Comparison of ENCODE assay signal across 1 cellular context in the genomic region with DNA sequence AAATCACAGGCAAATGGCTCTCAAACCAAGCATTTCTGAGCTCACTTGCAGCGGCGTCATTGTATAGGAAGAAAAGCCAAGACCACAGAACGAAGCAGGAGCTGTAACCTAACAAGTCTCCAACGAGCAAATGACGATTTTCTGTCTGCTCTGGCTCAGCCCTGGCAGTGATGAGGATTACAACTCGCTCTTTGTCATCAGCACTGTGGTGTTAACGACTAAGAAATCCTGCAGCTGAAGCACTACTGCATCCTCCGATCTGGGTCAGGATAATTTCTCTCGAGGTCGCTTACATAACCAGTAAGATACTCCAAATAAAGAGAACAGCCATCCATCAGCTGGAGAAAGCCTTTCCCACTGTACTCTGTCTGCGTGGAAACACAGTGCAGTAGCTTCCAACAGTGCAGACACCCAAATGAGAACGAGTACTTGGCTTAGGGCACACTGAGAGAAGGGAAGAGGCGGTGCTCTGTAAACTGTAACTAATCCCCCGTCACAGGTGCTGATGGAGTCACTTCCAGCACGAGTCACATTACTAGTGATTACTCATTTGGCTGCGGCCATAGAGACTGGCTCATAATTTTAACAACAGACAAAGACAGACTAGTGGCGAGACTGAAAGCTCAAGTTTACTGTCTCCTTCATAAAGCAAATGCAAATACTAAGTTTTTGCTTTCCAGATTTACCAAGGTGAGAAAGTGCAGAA.
A peak's percentile ranks its signal among the peaks of the same experiment; 100 is the strongest.
TF ChIP-seq lines count a peak whose summit lies in the region.

No MANE protein-coding gene starts in this region.

TF ChIP-seq in HEK293, 187 proteins besides CTCF, POLR2A, EP300 and RAD21 (continued from another document and continues in another):
- TF ChIP-seq ZNF518A (tag by site-specific recombination; conservative IDR thresholded peaks at IDR 0.05; ENCODE audit: low read depth) = no peak; the same call in 1 of the 2 replicates
- TF ChIP-seq ZNF843 (tag by site-specific recombination; IDR thresholded peaks at IDR 0.05) = peak; percentile 84
- no peak for TF ChIP-seq ZNF701 (tag by site-specific recombination; IDR thresholded peaks at IDR 0.05)
- no peak for TF ChIP-seq ZNF530 (tag by site-specific recombination; IDR thresholded peaks at IDR 0.05; ENCODE audit: low read depth)
- peak; percentile 72; the same call in 1 of the 2 replicates for TF ChIP-seq ZBTB1 (tag by site-specific recombination; IDR thresholded peaks at IDR 0.05)
- TF ChIP-seq, protein P1, sequence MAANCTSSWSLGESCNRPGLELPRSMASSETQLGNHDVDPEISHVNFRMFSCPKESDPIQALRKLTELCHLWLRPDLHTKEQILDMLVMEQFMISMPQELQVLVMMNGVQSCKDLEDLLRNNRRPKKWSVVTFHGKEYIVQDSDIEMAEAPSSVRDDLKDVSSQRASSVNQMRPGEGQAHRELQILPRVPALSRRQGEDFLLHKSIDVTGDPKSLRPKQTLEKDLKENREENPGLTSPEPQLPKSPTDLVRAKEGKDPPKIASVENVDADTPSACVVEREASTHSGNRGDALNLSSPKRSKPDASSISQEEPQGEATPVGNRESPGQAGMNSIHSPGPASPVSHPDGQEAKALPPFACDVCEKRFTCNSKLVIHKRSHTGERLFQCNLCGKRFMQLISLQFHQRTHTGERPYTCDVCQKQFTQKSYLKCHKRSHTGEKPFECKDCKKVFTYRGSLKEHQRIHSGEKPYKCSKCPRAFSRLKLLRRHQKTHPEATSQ (tag by site-specific recombination; IDR thresholded peaks at IDR 0.05) = no peak
- TF ChIP-seq ZNF10 (tag by site-specific recombination; IDR thresholded peaks at IDR 0.05) = peak; percentile 70; the same call in 1 of the 2 replicates
- no peak; the same call in 1 of the 2 replicates for TF ChIP-seq ZNF623 (tag by site-specific recombination; IDR thresholded peaks at IDR 0.05)
- TF ChIP-seq, protein P2, sequence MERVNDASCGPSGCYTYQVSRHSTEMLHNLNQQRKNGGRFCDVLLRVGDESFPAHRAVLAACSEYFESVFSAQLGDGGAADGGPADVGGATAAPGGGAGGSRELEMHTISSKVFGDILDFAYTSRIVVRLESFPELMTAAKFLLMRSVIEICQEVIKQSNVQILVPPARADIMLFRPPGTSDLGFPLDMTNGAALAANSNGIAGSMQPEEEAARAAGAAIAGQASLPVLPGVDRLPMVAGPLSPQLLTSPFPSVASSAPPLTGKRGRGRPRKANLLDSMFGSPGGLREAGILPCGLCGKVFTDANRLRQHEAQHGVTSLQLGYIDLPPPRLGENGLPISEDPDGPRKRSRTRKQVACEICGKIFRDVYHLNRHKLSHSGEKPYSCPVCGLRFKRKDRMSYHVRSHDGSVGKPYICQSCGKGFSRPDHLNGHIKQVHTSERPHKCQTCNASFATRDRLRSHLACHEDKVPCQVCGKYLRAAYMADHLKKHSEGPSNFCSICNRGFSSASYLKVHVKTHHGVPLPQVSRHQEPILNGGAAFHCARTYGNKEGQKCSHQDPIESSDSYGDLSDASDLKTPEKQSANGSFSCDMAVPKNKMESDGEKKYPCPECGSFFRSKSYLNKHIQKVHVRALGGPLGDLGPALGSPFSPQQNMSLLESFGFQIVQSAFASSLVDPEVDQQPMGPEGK (tag by site-specific recombination; IDR thresholded peaks at IDR 0.05) = peak; percentile 41
- no peak for TF ChIP-seq ZNF266 (tag by site-specific recombination; IDR thresholded peaks at IDR 0.05; ENCODE audit: low read depth)
- peak; percentile 76 for TF ChIP-seq ZNF341 (tag by site-specific recombination; IDR thresholded peaks at IDR 0.05; ENCODE audit: low read depth)
- TF ChIP-seq ZNF521 (tag by site-specific recombination; IDR thresholded peaks at IDR 0.05) = no peak
- TF ChIP-seq PBX3 (CRISPR knock-in tag; IDR thresholded peaks at IDR 0.05) = 0 out of 2 replicates have a peak, but pooled peaks have one; percentile 37
- TF ChIP-seq ZNF830 (tag by site-specific recombination; IDR thresholded peaks at IDR 0.05; ENCODE audit: low read depth) = no peak
- peak; percentile 92 for TF ChIP-seq PRDM6 (tag by site-specific recombination; IDR thresholded peaks at IDR 0.05)
- TF ChIP-seq, protein P3, sequence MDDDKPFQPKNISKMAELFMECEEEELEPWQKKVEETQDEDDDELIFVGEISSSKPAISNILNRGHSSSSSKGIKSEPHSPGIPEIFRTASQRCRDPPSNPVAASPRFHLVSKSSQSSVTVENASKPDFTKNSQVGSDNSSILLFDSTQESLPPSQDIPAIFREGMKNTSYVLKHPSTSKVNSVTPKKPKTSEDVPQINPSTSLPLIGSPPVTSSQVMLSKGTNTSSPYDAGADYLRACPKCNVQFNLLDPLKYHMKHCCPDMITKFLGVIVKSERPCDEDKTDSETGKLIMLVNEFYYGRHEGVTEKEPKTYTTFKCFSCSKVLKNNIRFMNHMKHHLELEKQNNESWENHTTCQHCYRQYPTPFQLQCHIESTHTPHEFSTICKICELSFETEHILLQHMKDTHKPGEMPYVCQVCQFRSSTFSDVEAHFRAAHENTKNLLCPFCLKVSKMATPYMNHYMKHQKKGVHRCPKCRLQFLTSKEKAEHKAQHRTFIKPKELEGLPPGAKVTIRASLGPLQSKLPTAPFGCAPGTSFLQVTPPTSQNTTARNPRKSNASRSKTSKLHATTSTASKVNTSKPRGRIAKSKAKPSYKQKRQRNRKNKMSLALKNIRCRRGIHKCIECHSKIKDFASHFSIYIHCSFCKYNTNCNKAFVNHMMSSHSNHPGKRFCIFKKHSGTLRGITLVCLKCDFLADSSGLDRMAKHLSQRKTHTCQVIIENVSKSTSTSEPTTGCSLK (tag by site-specific recombination; IDR thresholded peaks at IDR 0.05) = no peak
- no peak for TF ChIP-seq ZNF223 (tag by site-specific recombination; IDR thresholded peaks at IDR 0.05)
- peak; percentile 99 for TF ChIP-seq ZBTB17 (tag by site-specific recombination; IDR thresholded peaks at IDR 0.05)
- TF ChIP-seq ZNF433 (tag by site-specific recombination; IDR thresholded peaks at IDR 0.05; ENCODE audit: low read depth) = no peak
- TF ChIP-seq ZNF658 (tag by site-specific recombination; IDR thresholded peaks at IDR 0.05) = no peak
- TF ChIP-seq ZNF626 (tag by site-specific recombination; IDR thresholded peaks at IDR 0.05) = no peak
- peak; percentile 59 for TF ChIP-seq ZNF335 (tag by site-specific recombination; conservative IDR thresholded peaks at IDR 0.05)
- TF ChIP-seq ZNF610 (tag by site-specific recombination; IDR thresholded peaks at IDR 0.05; ENCODE audit: borderline replicate concordance) = peak; percentile 50; the same call in 1 of the 2 replicates
- no peak for TF ChIP-seq ZNF549 (tag by site-specific recombination; IDR thresholded peaks at IDR 0.05)
- TF ChIP-seq ZNF510 (tag by site-specific recombination; IDR thresholded peaks at IDR 0.05; ENCODE audit: insufficient replicate concordance) = no peak
- TF ChIP-seq WT1 (tag by site-specific recombination; IDR thresholded peaks at IDR 0.05) = peak; percentile 66; the same call in 1 of the 2 replicates
- TF ChIP-seq KLF8 (tag by site-specific recombination; IDR thresholded peaks at IDR 0.05) = peak; percentile 71
- TF ChIP-seq ZNF157 (tag by site-specific recombination; IDR thresholded peaks at IDR 0.05) = no peak
- TF ChIP-seq REPIN1 (tag by site-specific recombination; IDR thresholded peaks at IDR 0.05; ENCODE audit: low read depth) = no peak
- TF ChIP-seq ZNF785 (tag by site-specific recombination; IDR thresholded peaks at IDR 0.05) = no peak
- TF ChIP-seq, protein P4, sequence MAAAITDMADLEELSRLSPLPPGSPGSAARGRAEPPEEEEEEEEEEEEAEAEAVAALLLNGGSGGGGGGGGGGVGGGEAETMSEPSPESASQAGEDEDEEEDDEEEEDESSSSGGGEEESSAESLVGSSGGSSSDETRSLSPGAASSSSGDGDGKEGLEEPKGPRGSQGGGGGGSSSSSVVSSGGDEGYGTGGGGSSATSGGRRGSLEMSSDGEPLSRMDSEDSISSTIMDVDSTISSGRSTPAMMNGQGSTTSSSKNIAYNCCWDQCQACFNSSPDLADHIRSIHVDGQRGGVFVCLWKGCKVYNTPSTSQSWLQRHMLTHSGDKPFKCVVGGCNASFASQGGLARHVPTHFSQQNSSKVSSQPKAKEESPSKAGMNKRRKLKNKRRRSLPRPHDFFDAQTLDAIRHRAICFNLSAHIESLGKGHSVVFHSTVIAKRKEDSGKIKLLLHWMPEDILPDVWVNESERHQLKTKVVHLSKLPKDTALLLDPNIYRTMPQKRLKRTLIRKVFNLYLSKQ (tag by site-specific recombination; IDR thresholded peaks at IDR 0.05; ENCODE audit: borderline replicate concordance) = no peak
- no peak for TF ChIP-seq ZNF37A (tag by site-specific recombination; IDR thresholded peaks at IDR 0.05)
- TF ChIP-seq SP2 (tag by site-specific recombination; IDR thresholded peaks at IDR 0.05) = peak; percentile 64
- TF ChIP-seq ZNF585B (tag by site-specific recombination; IDR thresholded peaks at IDR 0.05) = no peak
- peak; percentile 100 for TF ChIP-seq ZSCAN16 (tag by site-specific recombination; IDR thresholded peaks at IDR 0.05)
- no peak for TF ChIP-seq ZNF423 (tag by site-specific recombination; IDR thresholded peaks at IDR 0.05)
- TF ChIP-seq GLIS2 (tag by site-specific recombination; IDR thresholded peaks at IDR 0.05) = no peak
- no peak for TF ChIP-seq ZNF768 (tag by site-specific recombination; IDR thresholded peaks at IDR 0.05)
- peak; percentile 65 for TF ChIP-seq KLF10 (tag by site-specific recombination; IDR thresholded peaks at IDR 0.05)
- no peak for TF ChIP-seq ZNF26 (tag by site-specific recombination; IDR thresholded peaks at IDR 0.05)
- TF ChIP-seq ZNF221 (tag by site-specific recombination; IDR thresholded peaks at IDR 0.05; ENCODE audit: borderline replicate concordance) = no peak
- TF ChIP-seq ZFP3 (tag by site-specific recombination; IDR thresholded peaks at IDR 0.05; ENCODE audit: low read depth) = no peak
